ENCODE assay signal across 11 cellular contexts in the genomic region with DNA sequence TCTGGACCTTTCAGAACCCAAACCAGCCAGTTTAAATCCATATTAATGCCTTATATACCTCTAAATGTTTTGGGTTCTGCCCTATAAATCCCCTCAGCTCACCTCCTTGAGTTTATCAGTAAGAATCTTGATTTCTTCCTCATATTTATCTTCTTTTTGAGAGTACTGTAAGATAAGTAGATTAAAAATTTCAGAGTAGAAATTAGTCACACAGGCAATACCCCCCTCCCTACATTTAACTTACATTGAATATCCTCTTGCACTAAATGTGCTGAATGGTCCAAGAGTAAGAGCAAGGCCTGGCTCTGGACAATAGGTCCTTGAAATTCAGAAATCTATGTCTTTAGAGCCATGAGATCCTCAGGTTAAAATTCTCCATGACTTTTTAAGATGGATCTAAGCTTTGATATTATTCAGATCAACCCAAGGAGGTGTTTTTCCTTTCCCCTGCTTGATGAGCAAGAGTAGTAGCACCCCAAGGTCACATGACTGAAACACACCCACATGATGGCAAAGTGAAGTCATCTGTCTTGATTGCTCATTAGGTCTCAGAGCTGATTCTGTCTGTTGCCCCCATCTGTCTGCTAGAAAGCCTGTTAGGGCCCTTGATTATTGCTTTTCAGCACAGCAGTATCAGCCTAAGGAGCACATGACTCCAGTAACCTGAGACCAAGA. TPM values are rescaled to one million over a fixed set of nuclear protein-coding genes. Genes with fewer than 3 reads are reported as not detected.
DNase-seq lines count a peak whose midpoint lies in the region; ATAC-seq and TF ChIP-seq lines count a peak whose summit lies in the region.
"Had no signal": no experiment of that assay in that cellular context is flagged by ENCODE, and none has a peak within 500 bp of the region (broad histone marks: within the 10 kb centered on the region; RNA-seq: fewer than 3 reads in every experiment).

No MANE protein-coding gene starts in this region.

- peaks cover 36% of the 10 kb centered on the region for H3K4me1 Mint-ChIP-seq in activated T-helper 2 cell treated with anti-CD3 and anti-CD28 coated beads, Interferon-gamma antibody, Interleukin-2, Interleukin-4, amounts not matched to agents 10 μg/mL and 5 μg/mL and 100 μg/mL, durations not matched to agents 14 hours and 24 hours and 36 hours (ENCODE audit: low read depth)

- H3K36me3 Mint-ChIP-seq in activated T-helper 2 cell treated with anti-CD3 and anti-CD28 coated beads, Interferon-gamma antibody, Interleukin-2, Interleukin-4, amounts not matched to agents 10 μg/mL and 5 μg/mL and 100 μg/mL, durations not matched to agents 14 hours and 24 hours and 36 hours (ENCODE audit: low read depth): peaks cover 85% of the 10 kb centered on the region

- H3K27ac Mint-ChIP-seq in activated T-helper 2 cell treated with anti-CD3 and anti-CD28 coated beads, Interferon-gamma antibody, Interleukin-2, Interleukin-4, amounts not matched to agents 10 μg/mL and 5 μg/mL and 100 μg/mL, durations not matched to agents 14 hours and 24 hours and 36 hours: peak overlapping the region; percentile 79

- intact Hi-C loops in activated T-helper 2 cell treated with anti-CD3 and anti-CD28 coated beads, Interferon-gamma antibody, Interleukin-2, Interleukin-4, amounts not matched to agents 10 μg/mL and 5 μg/mL and 100 μg/mL, durations not matched to agents 14 hours and 24 hours and 36 hours (cut with micrococcal nuclease): loop anchor here (1.0 to 2.0 kb wide), 2 partner anchors 12 to 14 kb away; no protein-coding TSS in a partner anchor
- intact Hi-C loops in left lung (cut with DNase I): no loop called here

- no peak overlapping the region for H3K27ac ChIP-seq in left lung
- H3K27ac ChIP-seq: SJCRH30 had no signal

- no peak overlapping the region for H3K4me3 Mint-ChIP-seq in activated T-helper 2 cell treated with anti-CD3 and anti-CD28 coated beads, Interferon-gamma antibody, Interleukin-2, Interleukin-4, amounts not matched to agents 10 μg/mL and 5 μg/mL and 100 μg/mL, durations not matched to agents 14 hours and 24 hours and 36 hours (ENCODE audit: low read depth)

- H3K9me3 Mint-ChIP-seq in activated T-helper 2 cell treated with anti-CD3 and anti-CD28 coated beads, Interferon-gamma antibody, Interleukin-2, Interleukin-4, amounts not matched to agents 10 μg/mL and 5 μg/mL and 100 μg/mL, durations not matched to agents 14 hours and 24 hours and 36 hours: no peaks in the 10 kb centered on the region

- ATAC-seq in left lung (peak; percentile 34), GM21737 (IDR thresholded peaks at IDR 0.05; ENCODE audit: unreplicated experiment) (no peak), GM21367 (IDR thresholded peaks at IDR 0.05; ENCODE audit: unreplicated experiment) (no peak)

- peak; percentile 36 for DNase-seq in activated CD4-positive, CD25-positive, alpha-beta regulatory T cell treated with anti-CD3 and anti-CD28 coated beads, Interleukin-2, amount 50 U/mL, for 16 hours (ENCODE audit: low read depth, low spot score)
- DNase-seq in activated CD4-positive, CD25-positive, alpha-beta regulatory T cell treated with anti-CD3 and anti-CD28 coated beads, Interleukin-2, amount 50 U/mL, for 72 hours: no peak
- DNase-seq in activated T-helper 2 cell treated with anti-CD3 and anti-CD28 coated beads, Interferon-gamma antibody, Interleukin-2, Interleukin-4, amounts not matched to agents 10 μg/mL and 5 μg/mL and 100 μg/mL, durations not matched to agents 14 hours and 24 hours and 36 hours (ENCODE audit: low spot score): no peak
- DNase-seq in left lung: no peak
- DNase-seq in stimulated activated CD8-positive, alpha-beta memory T cell treated with anti-CD3 and anti-CD28 coated beads, Interleukin-7, amount 100 ng/mL, for 24 hours (ENCODE audit: low read depth): peak; percentile 22
- DNase-seq in KBM-7: no peak
- DNase-seq: aorta, NCI-H2029, SJCRH30 had no signal

- no peak for TF ChIP-seq CTCF in left lung (IDR thresholded peaks at IDR 0.05)

- peaks cover 3 to 19% of the 10 kb centered on the region in 2 donors for H3K4me1 ChIP-seq in left lung
- H3K4me1 ChIP-seq: SJCRH30 had no signal

- H3K36me3 ChIP-seq in left lung: peaks cover 4 to 100% of the 10 kb centered on the region in 2 donors

- no peaks in the 10 kb centered on the region for H3K27me3 ChIP-seq in left lung
- H3K27me3 ChIP-seq: SJCRH30 had no signal

- in situ Hi-C loops in KBM-7 (cut with MboI; ENCODE audit: low pct_unique_long_range_greater_than_20kb, low sequenced_read_pairs): no loop called here

- H3K4me3 ChIP-seq in left lung: no peak overlapping the region
- H3K4me3 ChIP-seq: SJCRH30 had no signal

- H3K9me3 ChIP-seq in left lung: no peaks in the 10 kb centered on the region
- H3K9me3 ChIP-seq: SJCRH30 had no signal

- no peaks in the 10 kb centered on the region for H3K27me3 Mint-ChIP-seq in activated T-helper 2 cell treated with anti-CD3 and anti-CD28 coated beads, Interferon-gamma antibody, Interleukin-2, Interleukin-4, amounts not matched to agents 10 μg/mL and 5 μg/mL and 100 μg/mL, durations not matched to agents 14 hours and 24 hours and 36 hours (ENCODE audit: low read depth)

RNA-seq across cellular contexts. Expression of gene NUP210L, which starts 15.8 kb away (rescaled TPM):
- 0.05 and 0.07 TPM in 2 replicates for total RNA-seq in activated T-helper 2 cell treated with anti-CD3 and anti-CD28 coated beads, Interferon-gamma antibody, Interleukin-2, Interleukin-4, amounts not matched to agents 10 μg/mL and 5 μg/mL and 100 μg/mL, durations not matched to agents 14 hours and 24 hours and 36 hours
- under 1 TPM; 0.16 to 0.26 TPM for total RNA-seq in left lung

RNA-seq across cellular contexts. Expression of gene TPM3, which starts 21.2 kb away (rescaled TPM):
- total RNA-seq in activated T-helper 2 cell treated with anti-CD3 and anti-CD28 coated beads, Interferon-gamma antibody, Interleukin-2, Interleukin-4, amounts not matched to agents 10 μg/mL and 5 μg/mL and 100 μg/mL, durations not matched to agents 14 hours and 24 hours and 36 hours: 696 and 759 TPM in 2 replicates
- total RNA-seq in left lung: 100 to 1,000 TPM; 318 to 406 TPM

RNA-seq across cellular contexts. Expression of gene CFAP141, which starts 35.4 kb away (rescaled TPM):
- total RNA-seq in activated T-helper 2 cell treated with anti-CD3 and anti-CD28 coated beads, Interferon-gamma antibody, Interleukin-2, Interleukin-4, amounts not matched to agents 10 μg/mL and 5 μg/mL and 100 μg/mL, durations not matched to agents 14 hours and 24 hours and 36 hours: not detected in 2 replicates
- not detected for total RNA-seq in left lung
- total RNA-seq: aorta, SJCRH30 had no signal

RNA-seq across cellular contexts. Expression of gene UBAP2L, which starts 50.1 kb away (rescaled TPM):
- total RNA-seq in activated T-helper 2 cell treated with anti-CD3 and anti-CD28 coated beads, Interferon-gamma antibody, Interleukin-2, Interleukin-4, amounts not matched to agents 10 μg/mL and 5 μg/mL and 100 μg/mL, durations not matched to agents 14 hours and 24 hours and 36 hours: 259 and 263 TPM in 2 replicates
- total RNA-seq in left lung: 100 to 1,000 TPM; 131 to 144 TPM

Comparison
In these comparisons a context has a peak if more than half of its experiments do, and no peak if none do; other contexts are left out.
1. DNase-seq: peak in activated CD4-positive, CD25-positive, alpha-beta regulatory T cell treated with anti-CD3 and anti-CD28 coated beads, Interleukin-2, amount 50 U/mL, for 16 hours (single experiment) and stimulated activated CD8-positive, alpha-beta memory T cell treated with anti-CD3 and anti-CD28 coated beads, Interleukin-7, amount 100 ng/mL, for 24 hours (single experiment); none in activated CD4-positive, CD25-positive, alpha-beta regulatory T cell treated with anti-CD3 and anti-CD28 coated beads, Interleukin-2, amount 50 U/mL, for 72 hours (single experiment), activated T-helper 2 cell treated with anti-CD3 and anti-CD28 coated beads, Interferon-gamma antibody, Interleukin-2, Interleukin-4, amounts not matched to agents 10 μg/mL and 5 μg/mL and 100 μg/mL, durations not matched to agents 14 hours and 24 hours and 36 hours (single experiment), left lung (0 of 2) and KBM-7 (single experiment).